ENCODE assay signal across 1 cellular context in genomic region chr2:8481463-8482009, GRCh38.
A peak's percentile ranks its signal among the peaks of the same experiment; 100 is the strongest.
TF ChIP-seq lines count a peak whose summit lies in the region.

No MANE protein-coding gene starts in this region.

TF ChIP-seq in GM12878, 131 proteins besides CTCF, POLR2A, EP300 and RAD21 (continued from another document):
- TF ChIP-seq, protein P1, sequence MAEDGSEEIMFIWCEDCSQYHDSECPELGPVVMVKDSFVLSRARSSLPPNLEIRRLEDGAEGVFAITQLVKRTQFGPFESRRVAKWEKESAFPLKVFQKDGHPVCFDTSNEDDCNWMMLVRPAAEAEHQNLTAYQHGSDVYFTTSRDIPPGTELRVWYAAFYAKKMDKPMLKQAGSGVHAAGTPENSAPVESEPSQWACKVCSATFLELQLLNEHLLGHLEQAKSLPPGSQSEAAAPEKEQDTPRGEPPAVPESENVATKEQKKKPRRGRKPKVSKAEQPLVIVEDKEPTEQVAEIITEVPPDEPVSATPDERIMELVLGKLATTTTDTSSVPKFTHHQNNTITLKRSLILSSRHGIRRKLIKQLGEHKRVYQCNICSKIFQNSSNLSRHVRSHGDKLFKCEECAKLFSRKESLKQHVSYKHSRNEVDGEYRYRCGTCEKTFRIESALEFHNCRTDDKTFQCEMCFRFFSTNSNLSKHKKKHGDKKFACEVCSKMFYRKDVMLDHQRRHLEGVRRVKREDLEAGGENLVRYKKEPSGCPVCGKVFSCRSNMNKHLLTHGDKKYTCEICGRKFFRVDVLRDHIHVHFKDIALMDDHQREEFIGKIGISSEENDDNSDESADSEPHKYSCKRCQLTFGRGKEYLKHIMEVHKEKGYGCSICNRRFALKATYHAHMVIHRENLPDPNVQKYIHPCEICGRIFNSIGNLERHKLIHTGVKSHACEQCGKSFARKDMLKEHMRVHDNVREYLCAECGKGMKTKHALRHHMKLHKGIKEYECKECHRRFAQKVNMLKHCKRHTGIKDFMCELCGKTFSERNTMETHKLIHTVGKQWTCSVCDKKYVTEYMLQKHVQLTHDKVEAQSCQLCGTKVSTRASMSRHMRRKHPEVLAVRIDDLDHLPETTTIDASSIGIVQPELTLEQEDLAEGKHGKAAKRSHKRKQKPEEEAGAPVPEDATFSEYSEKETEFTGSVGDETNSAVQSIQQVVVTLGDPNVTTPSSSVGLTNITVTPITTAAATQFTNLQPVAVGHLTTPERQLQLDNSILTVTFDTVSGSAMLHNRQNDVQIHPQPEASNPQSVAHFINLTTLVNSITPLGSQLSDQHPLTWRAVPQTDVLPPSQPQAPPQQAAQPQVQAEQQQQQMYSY (CRISPR knock-in tag; IDR thresholded peaks at IDR 0.05), result no peak
- TF ChIP-seq EGR1 (IDR thresholded peaks at IDR 0.05; ENCODE audit: borderline replicate concordance in 1 of 2, low read depth in 2 of 2, low read length in 2 of 2), result no peak
- no peak for TF ChIP-seq ZBTB4 (CRISPR knock-in tag; IDR thresholded peaks at IDR 0.05)
- TF ChIP-seq EED (IDR thresholded peaks at IDR 0.05; ENCODE audit: low read depth), result peak; percentile 92
- TF ChIP-seq CUX1 (IDR thresholded peaks at IDR 0.05; ENCODE audit: insufficient replicate concordance, low read depth, low read length), result no peak
- peak; percentile 91 for TF ChIP-seq IKZF1 (conservative IDR thresholded peaks at IDR 0.05)
- TF ChIP-seq, protein P2, sequence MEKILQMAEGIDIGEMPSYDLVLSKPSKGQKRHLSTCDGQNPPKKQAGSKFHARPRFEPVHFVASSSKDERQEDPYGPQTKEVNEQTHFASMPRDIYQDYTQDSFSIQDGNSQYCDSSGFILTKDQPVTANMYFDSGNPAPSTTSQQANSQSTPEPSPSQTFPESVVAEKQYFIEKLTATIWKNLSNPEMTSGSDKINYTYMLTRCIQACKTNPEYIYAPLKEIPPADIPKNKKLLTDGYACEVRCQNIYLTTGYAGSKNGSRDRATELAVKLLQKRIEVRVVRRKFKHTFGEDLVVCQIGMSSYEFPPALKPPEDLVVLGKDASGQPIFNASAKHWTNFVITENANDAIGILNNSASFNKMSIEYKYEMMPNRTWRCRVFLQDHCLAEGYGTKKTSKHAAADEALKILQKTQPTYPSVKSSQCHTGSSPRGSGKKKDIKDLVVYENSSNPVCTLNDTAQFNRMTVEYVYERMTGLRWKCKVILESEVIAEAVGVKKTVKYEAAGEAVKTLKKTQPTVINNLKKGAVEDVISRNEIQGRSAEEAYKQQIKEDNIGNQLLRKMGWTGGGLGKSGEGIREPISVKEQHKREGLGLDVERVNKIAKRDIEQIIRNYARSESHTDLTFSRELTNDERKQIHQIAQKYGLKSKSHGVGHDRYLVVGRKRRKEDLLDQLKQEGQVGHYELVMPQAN (conservative IDR thresholded peaks at IDR 0.05), result 0 out of 2 replicates have a peak, but pooled peaks have one; percentile 41
- 0 out of 2 replicates have a peak, but pooled peaks have one; percentile 18 for TF ChIP-seq CREB1 (IDR thresholded peaks at IDR 0.05; ENCODE audit: low read depth)
- TF ChIP-seq LARP7 (IDR thresholded peaks at IDR 0.05), result no peak
- TF ChIP-seq MLLT1 (IDR thresholded peaks at IDR 0.05), result peak; percentile 88
- TF ChIP-seq KLF5 (IDR thresholded peaks at IDR 0.05; ENCODE audit: partially characterized antibody), result peak; percentile 39
- no peak for TF ChIP-seq STAT1 (conservative IDR thresholded peaks at IDR 0.05)
- no peak; the same call in 1 of the 2 replicates for TF ChIP-seq SMC3 (IDR thresholded peaks at IDR 0.05; ENCODE audit: borderline replicate concordance, low read length)
- no peak for TF ChIP-seq HDAC2 (IDR thresholded peaks at IDR 0.05)
- TF ChIP-seq NFXL1 (IDR thresholded peaks at IDR 0.05; ENCODE audit: borderline replicate concordance), result no peak
- peak; percentile 75 for TF ChIP-seq GATAD2B (conservative IDR thresholded peaks at IDR 0.05; ENCODE audit: low read depth)
- no peak for TF ChIP-seq NR2C1 (IDR thresholded peaks at IDR 0.05)
- no peak for TF ChIP-seq BACH1 (IDR thresholded peaks at IDR 0.05; ENCODE audit: borderline replicate concordance)
- TF ChIP-seq ATF7 (IDR thresholded peaks at IDR 0.05; ENCODE audit: low read depth), result peak; percentile 97
- TF ChIP-seq ZNF384 (IDR thresholded peaks at IDR 0.05; ENCODE audit: borderline replicate concordance, low read depth, low read length), result no peak
- no peak for TF ChIP-seq POU2F2 (IDR thresholded peaks at IDR 0.05; ENCODE audit: borderline replicate concordance, low read depth, low read length)
- 0 out of 2 replicates have a peak, but pooled peaks have one; percentile 33 for TF ChIP-seq SMARCA5 (IDR thresholded peaks at IDR 0.05)
- peak; percentile 28; the same call in 1 of the 2 replicates for TF ChIP-seq BCL11A (IDR thresholded peaks at IDR 0.05; ENCODE audit: low read depth, low read length)
- no peak for TF ChIP-seq NR2C2 (IDR thresholded peaks at IDR 0.05; ENCODE audit: borderline replicate concordance, control insufficient read depth, insufficient read length, low read depth)
- TF ChIP-seq, protein P3, sequence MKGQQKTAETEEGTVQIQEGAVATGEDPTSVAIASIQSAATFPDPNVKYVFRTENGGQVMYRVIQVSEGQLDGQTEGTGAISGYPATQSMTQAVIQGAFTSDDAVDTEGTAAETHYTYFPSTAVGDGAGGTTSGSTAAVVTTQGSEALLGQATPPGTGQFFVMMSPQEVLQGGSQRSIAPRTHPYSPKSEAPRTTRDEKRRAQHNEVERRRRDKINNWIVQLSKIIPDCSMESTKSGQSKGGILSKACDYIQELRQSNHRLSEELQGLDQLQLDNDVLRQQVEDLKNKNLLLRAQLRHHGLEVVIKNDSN (IDR thresholded peaks at IDR 0.05; ENCODE audit: borderline replicate concordance, extremely low read length, insufficient read depth, low read depth, low read length), result no peak
- TF ChIP-seq EZH2 (IDR thresholded peaks at IDR 0.05; ENCODE audit: borderline replicate concordance, control insufficient read depth, low read depth, low read length), result no peak
- no peak for TF ChIP-seq FOS (IDR thresholded peaks at IDR 0.05; ENCODE audit: borderline replicate concordance, extremely low read depth, insufficient read length)
- TF ChIP-seq MYB (IDR thresholded peaks at IDR 0.05; ENCODE audit: borderline replicate concordance, low read depth, low read length), result 0 out of 2 replicates have a peak, but pooled peaks have one; percentile 30
- no peak for TF ChIP-seq SREBF1 (IDR thresholded peaks at IDR 0.05; ENCODE audit: low read length)
- no peak for TF ChIP-seq SUPT20H (IDR thresholded peaks at IDR 0.05; ENCODE audit: borderline replicate concordance, control insufficient read depth, low read depth, low read length)
- no peak for TF ChIP-seq SMAD1 (IDR thresholded peaks at IDR 0.05; ENCODE audit: low read depth, partially characterized antibody)
- TF ChIP-seq, protein P4, sequence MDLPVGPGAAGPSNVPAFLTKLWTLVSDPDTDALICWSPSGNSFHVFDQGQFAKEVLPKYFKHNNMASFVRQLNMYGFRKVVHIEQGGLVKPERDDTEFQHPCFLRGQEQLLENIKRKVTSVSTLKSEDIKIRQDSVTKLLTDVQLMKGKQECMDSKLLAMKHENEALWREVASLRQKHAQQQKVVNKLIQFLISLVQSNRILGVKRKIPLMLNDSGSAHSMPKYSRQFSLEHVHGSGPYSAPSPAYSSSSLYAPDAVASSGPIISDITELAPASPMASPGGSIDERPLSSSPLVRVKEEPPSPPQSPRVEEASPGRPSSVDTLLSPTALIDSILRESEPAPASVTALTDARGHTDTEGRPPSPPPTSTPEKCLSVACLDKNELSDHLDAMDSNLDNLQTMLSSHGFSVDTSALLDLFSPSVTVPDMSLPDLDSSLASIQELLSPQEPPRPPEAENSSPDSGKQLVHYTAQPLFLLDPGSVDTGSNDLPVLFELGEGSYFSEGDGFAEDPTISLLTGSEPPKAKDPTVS (IDR thresholded peaks at IDR 0.05; ENCODE audit: low read depth, low read length), result no peak
